In genomic region chr12:14260011-14260993, GRCh38 we compare ENCODE assay signal across 8 cellular contexts.
DNase-seq lines count a peak whose midpoint lies in the region; ATAC-seq and TF ChIP-seq lines count a peak whose summit lies in the region.

No MANE protein-coding gene starts in this region.

- WGBS in neuronal stem cell (ENCODE audit: extremely low coverage in 2 of 2, insufficient read length in 2 of 2, insufficient replicate concordance in 1 of 2), 2 donors = no CpG with 5 or more reads among the region's 31 CpGs

- peak overlapping the region in 2 of 3 donors; percentile 61 to 78 for H3K27ac Mint-ChIP-seq in IgD-negative memory B cell
- no peak overlapping the region for H3K27ac Mint-ChIP-seq in activated CD8-positive, alpha-beta memory T cell treated with anti-CD3 and anti-CD28 coated beads, Interleukin-2, amount 10 ng/mL, durations not matched to agents 7 days and 5 days

- no peaks in the 10 kb centered on the region for H3K27me3 Mint-ChIP-seq in IgD-negative memory B cell
- H3K27me3 Mint-ChIP-seq in activated CD8-positive, alpha-beta memory T cell treated with anti-CD3 and anti-CD28 coated beads, Interleukin-2, amount 10 ng/mL, durations not matched to agents 7 days and 5 days = no peaks in the 10 kb centered on the region

- no peak overlapping the region for H3K4ac ChIP-seq in neuronal stem cell (ENCODE audit: low read length)

- peaks cover 15 to 26% of the 10 kb centered on the region in 2 donors for H3K4me1 ChIP-seq in neuronal stem cell (ENCODE audit: control insufficient read depth in 2 of 2, insufficient read depth in 1 of 2, low read depth in 1 of 2, low read length in 2 of 2)

- no peaks in the 10 kb centered on the region for H3K27me3 ChIP-seq in neuronal stem cell (ENCODE audit: control insufficient read depth in 3 of 3, insufficient read depth in 3 of 3, low read depth in 1 of 3, low read length in 3 of 3)

- TF ChIP-seq CTCF in AG09319 (IDR thresholded peaks at IDR 0.05; ENCODE audit: low read depth, low read length) (no peak), VCaP (conservative IDR thresholded peaks at IDR 0.05) (no peak)

- peak overlapping the region; percentile 11; the same call in 1 of the 2 replicates for H3K27ac ChIP-seq in VCaP
- H3K27ac ChIP-seq in neuronal stem cell (replicated peaks; ENCODE audit: low read length) = peak overlapping the region; percentile 96

- peak overlapping the region in 1 of 4 donors; percentile 55 for H3K4me3 Mint-ChIP-seq in IgD-negative memory B cell
- H3K4me3 Mint-ChIP-seq in activated CD8-positive, alpha-beta memory T cell treated with anti-CD3 and anti-CD28 coated beads, Interleukin-2, amount 10 ng/mL, durations not matched to agents 7 days and 5 days = no peak overlapping the region

- peak overlapping the region; percentile 83 for H4K8ac ChIP-seq in neuronal stem cell (ENCODE audit: low read depth, low read length)

- H3K36me3 ChIP-seq in neuronal stem cell (replicated peaks in 1 of 2; ENCODE audit: control insufficient read depth in 2 of 2, insufficient read depth in 2 of 2, low read length in 2 of 2) = no peaks in the 10 kb centered on the region

- peak overlapping the region; percentile 93 for H3K18ac ChIP-seq in neuronal stem cell (ENCODE audit: low read length)

- no peak overlapping the region for H3K9ac ChIP-seq in neuronal stem cell (ENCODE audit: low read depth, low read length, poor library complexity)

- peak overlapping the region; percentile 93 for H2BK5ac ChIP-seq in neuronal stem cell (ENCODE audit: low read length)

- no peak overlapping the region for H3K4me2 ChIP-seq in neuronal stem cell (ENCODE audit: insufficient read depth, low read length, poor library complexity, severe bottlenecking)

- H3K4me3 ChIP-seq in neuronal stem cell (ENCODE audit: low read length in 2 of 2) = no peak overlapping the region

- H3K23ac ChIP-seq in neuronal stem cell (ENCODE audit: low read depth, low read length, poor library complexity) = no peak overlapping the region

- H3K9me3 Mint-ChIP-seq in IgD-negative memory B cell = peaks cover 1 to 12% (median 5%) of the 10 kb centered on the region in 3 donors
- peaks cover 16% of the 10 kb centered on the region for H3K9me3 Mint-ChIP-seq in activated CD8-positive, alpha-beta memory T cell treated with anti-CD3 and anti-CD28 coated beads, Interleukin-2, amount 10 ng/mL, durations not matched to agents 7 days and 5 days (ENCODE audit: low read depth)

- H3K79me1 ChIP-seq in neuronal stem cell (ENCODE audit: low read depth, low read length) = no peaks in the 10 kb centered on the region

- no peak overlapping the region for H2BK12ac ChIP-seq in neuronal stem cell (ENCODE audit: low read length)

- ATAC-seq in Right ventricle myocardium inferior (peak; percentile 66), HG03045 (IDR thresholded peaks at IDR 0.05; ENCODE audit: unreplicated experiment) (no peak)
- ATAC-seq in activated CD8-positive, alpha-beta memory T cell treated with anti-CD3 and anti-CD28 coated beads, Interleukin-2, amount 10 ng/mL, durations not matched to agents 7 days and 5 days = no peak

- CTCF ChIA-PET in activated CD8-positive, alpha-beta memory T cell treated with anti-CD3 and anti-CD28 coated beads, Interleukin-2, amount 10 ng/mL, durations not matched to agents 7 days and 5 days (lab: Charles Lee) = interaction anchor here (1.1 to 3.4 kb wide), 3 partner anchors 14 to 105 kb away, joined by 3 to 28 read pairs (median 14); partner anchors contain the start of gene ATF7IP

- peak overlapping the region; percentile 66 for H2AK5ac ChIP-seq in neuronal stem cell (ENCODE audit: low read depth, low read length)

- peak overlapping the region; percentile 79 for H4K91ac ChIP-seq in neuronal stem cell (ENCODE audit: low read depth, low read length, poor library complexity)

- intact Hi-C loops in Right ventricle myocardium inferior (cut with DNase I) = no loop called here

- H3K14ac ChIP-seq in neuronal stem cell (ENCODE audit: low read length) = no peak overlapping the region

- DNase-seq in AG09319 (ENCODE audit: extremely low read depth, low read depth) (peak; percentile 83), Right ventricle myocardium inferior (ENCODE audit: missing footprints) (peak; percentile 95), neuronal stem cell (ENCODE audit: low spot score) (peak; percentile 86), GOT3 (lab: John Stamatoyannopoulos, UW) (no peak)
- no peak for DNase-seq in activated CD8-positive, alpha-beta memory T cell treated with anti-CD3 and anti-CD28 coated beads, Interleukin-2, amount 10 ng/mL, durations not matched to agents 7 days and 5 days

- no peaks in the 10 kb centered on the region for H3K36me3 Mint-ChIP-seq in IgD-negative memory B cell
- H3K36me3 Mint-ChIP-seq in activated CD8-positive, alpha-beta memory T cell treated with anti-CD3 and anti-CD28 coated beads, Interleukin-2, amount 10 ng/mL, durations not matched to agents 7 days and 5 days = peaks cover 23% of the 10 kb centered on the region

- peaks cover 0 to 52% of the 10 kb centered on the region in 2 donors for H3K9me3 ChIP-seq in neuronal stem cell (replicated peaks in 1 of 2; ENCODE audit: control insufficient read depth in 2 of 2, insufficient read depth in 1 of 2, low read depth in 1 of 2, low read length in 2 of 2)

- H2BK120ac ChIP-seq in neuronal stem cell (ENCODE audit: low read depth, low read length) = no peak overlapping the region

- H2BK15ac ChIP-seq in neuronal stem cell (ENCODE audit: low read length) = no peak overlapping the region

- H3K4me1 Mint-ChIP-seq in IgD-negative memory B cell = peaks cover 31 to 43% (median 32%) of the 10 kb centered on the region in 3 donors
- peaks cover 42% of the 10 kb centered on the region for H3K4me1 Mint-ChIP-seq in activated CD8-positive, alpha-beta memory T cell treated with anti-CD3 and anti-CD28 coated beads, Interleukin-2, amount 10 ng/mL, durations not matched to agents 7 days and 5 days

- H2AFZ ChIP-seq in neuronal stem cell (ENCODE audit: low read length) = peak overlapping the region; percentile 82

Comparison
In these comparisons a context has a peak if more than half of its experiments do, and no peak if none do; other contexts are left out.
1. DNase-seq: peak in AG09319 (single experiment), Right ventricle myocardium inferior (single experiment) and neuronal stem cell (single experiment); none in GOT3 (single experiment) and activated CD8-positive, alpha-beta memory T cell treated with anti-CD3 and anti-CD28 coated beads, Interleukin-2, amount 10 ng/mL, durations not matched to agents 7 days and 5 days (single experiment).